15 cellular contexts compared by ENCODE assay signal in the genomic region with DNA sequence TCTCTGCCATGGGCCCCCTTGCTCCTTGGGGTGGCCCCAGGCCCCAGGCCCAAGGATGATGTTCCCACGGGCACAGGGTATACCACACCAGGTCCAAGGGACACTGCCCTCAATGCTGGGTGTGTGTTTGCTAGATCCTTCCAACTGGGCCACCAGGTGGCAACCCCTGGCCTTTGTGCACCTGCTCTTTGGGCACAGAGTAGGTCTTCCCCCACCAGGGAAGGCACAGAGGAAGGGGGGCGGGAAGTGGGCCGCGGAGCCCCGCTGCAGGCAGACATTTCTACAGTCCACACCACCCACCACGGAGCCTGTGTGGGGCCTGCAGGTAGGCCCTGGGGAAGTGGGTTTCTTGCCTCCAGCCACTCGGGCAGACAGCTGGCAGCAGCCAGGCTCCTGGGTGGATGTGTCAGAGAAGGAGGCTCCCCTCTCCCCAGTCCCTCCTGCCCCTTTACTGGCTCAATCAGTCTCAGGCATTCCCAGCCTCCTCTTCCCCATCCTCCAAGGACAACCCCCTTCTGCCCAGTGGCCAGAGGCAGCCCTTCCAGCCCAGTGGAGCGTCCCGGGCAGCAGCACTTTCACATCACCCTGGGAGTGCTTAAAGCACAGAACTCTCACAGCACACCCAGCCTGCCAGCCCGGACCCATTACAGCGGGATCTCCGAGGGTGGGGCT. TPM values are rescaled to one million over a fixed set of nuclear protein-coding genes. Genes with fewer than 3 reads are reported as not detected.
DNase-seq lines count a peak whose midpoint lies in the region; ATAC-seq and TF ChIP-seq lines count a peak whose summit lies in the region.
"Had no signal": no experiment of that assay in that cellular context is flagged by ENCODE, and none has a peak within 500 bp of the region (broad histone marks: within the 10 kb centered on the region; RNA-seq: fewer than 3 reads in every experiment).

No MANE protein-coding gene starts in this region.

- TF ChIP-seq CTCF in BJ (IDR thresholded peaks at IDR 0.05; ENCODE audit: insufficient read depth, low read depth, low read length): 0 out of 2 replicates have a peak, but pooled peaks have one; percentile 6
- no peak for TF ChIP-seq CTCF in colonic mucosa (IDR thresholded peaks at IDR 0.05)

- CTCF ChIA-PET in BJ (lab: Yijun Ruan, JAX): no interaction called here

- H3K27me3 ChIP-seq in BJ (ENCODE audit: control insufficient read depth, insufficient read depth, low read length) (no peaks in the 10 kb centered on the region), colonic mucosa (no peaks in the 10 kb centered on the region), mucosa of rectum (ENCODE audit: control insufficient read depth in 2 of 2, insufficient read depth in 2 of 2, low read length in 2 of 2) (no peaks in the 10 kb centered on the region)

- H3K4me3 ChIP-seq in BJ (ENCODE audit: low read depth, low read length): no peak overlapping the region
- no peak overlapping the region for H3K4me3 ChIP-seq in colonic mucosa
- no peak overlapping the region for H3K4me3 ChIP-seq in mucosa of rectum (ENCODE audit: low read length in 2 of 2)
- H3K4me3 ChIP-seq: HAP-1 had no signal

- no peak for ATAC-seq in HG03095 (IDR thresholded peaks at IDR 0.05; ENCODE audit: unreplicated experiment)
- ATAC-seq: SK-N-SH treated with all-trans-retinoic acid at 6 μM for 48 hours had no signal

- TF ChIP-seq EP300 in Ishikawa (IDR thresholded peaks at IDR 0.05; ENCODE audit: borderline replicate concordance): no peak

- POLR2A ChIA-PET in BJ (lab: Charles Lee): no interaction called here

- H3K36me3 ChIP-seq in BJ (ENCODE audit: control insufficient read depth, insufficient read depth, low read length): peaks cover 48% of the 10 kb centered on the region
- no peaks in the 10 kb centered on the region for H3K36me3 ChIP-seq in colonic mucosa
- H3K36me3 ChIP-seq in mucosa of rectum (ENCODE audit: control insufficient read depth in 2 of 2, insufficient read depth in 2 of 2, low read length in 2 of 2): peaks cover 14 to 38% of the 10 kb centered on the region in 2 donors

- H3K9me3 ChIP-seq in colonic mucosa: no peaks in the 10 kb centered on the region
- no peaks in the 10 kb centered on the region for H3K9me3 ChIP-seq in mucosa of rectum (ENCODE audit: control insufficient read depth in 2 of 2, low read length in 2 of 2)
- H3K9me3 ChIP-seq: HAP-1 had no signal

- peak; percentile 13; the same call in 1 of the 2 replicates for TF ChIP-seq RAD21 in Ishikawa (IDR thresholded peaks at IDR 0.05; ENCODE audit: low read depth)

- no peak for DNase-seq in BJ (ENCODE audit: low read depth)
- DNase-seq in colonic mucosa: no peak
- no peak for DNase-seq in NCI-H524 (lab: John Stamatoyannopoulos, UW)
- no peak for DNase-seq in activated CD4-positive, alpha-beta T cell treated with anti-CD3 and anti-CD28 coated beads for 4 hours
- DNase-seq in NOMO-1 treated with dmso at 0.1 percent for 144 hours (lab: John Stamatoyannopoulos, UW; ENCODE audit: unreplicated experiment): no peak
- DNase-seq: activated CD4-positive, CD25-positive, alpha-beta regulatory T cell treated with anti-CD3 and anti-CD28 coated beads, Interleukin-2, amount 50 U/mL, for 72 hours; aorta; effector CD8-positive, alpha-beta T cell; glutamatergic neuron; stimulated activated CD4-positive, alpha-beta T cell treated with anti-CD3 and anti-CD28 coated beads, Interleukin-15, amount 100 ng/mL, for 24 hours had no signal

- peak overlapping the region; percentile 60 for H3K27ac ChIP-seq in colonic mucosa
- H3K27ac ChIP-seq in mucosa of rectum (ENCODE audit: low read depth in 2 of 2, low read length in 2 of 2): peak overlapping the region; percentile 38 to 66

- H3K9ac ChIP-seq in colonic mucosa (ENCODE audit: low read depth in 2 of 2, low read length in 2 of 2) (peak overlapping the region; percentile 29 to 38), mucosa of rectum (ENCODE audit: low read depth in 1 of 2, low read length in 2 of 2) (peak overlapping the region in 1 of 2 donors; percentile 60)

- H3K4me1 ChIP-seq in colonic mucosa (peaks cover 20% of the 10 kb centered on the region), mucosa of rectum (ENCODE audit: control insufficient read depth in 2 of 2, insufficient read depth in 2 of 2, low read length in 2 of 2) (peaks cover 20 to 32% of the 10 kb centered on the region in 2 donors)
- H3K4me1 ChIP-seq: HAP-1 had no signal

- intact Hi-C loops in colonic mucosa (cut with DNase I): no loop called here

TF ChIP-seq in Ishikawa, 13 proteins besides CTCF, POLR2A, EP300 and RAD21:
- TF ChIP-seq, protein P1, sequence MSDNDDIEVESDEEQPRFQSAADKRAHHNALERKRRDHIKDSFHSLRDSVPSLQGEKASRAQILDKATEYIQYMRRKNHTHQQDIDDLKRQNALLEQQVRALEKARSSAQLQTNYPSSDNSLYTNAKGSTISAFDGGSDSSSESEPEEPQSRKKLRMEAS (IDR thresholded peaks at IDR 0.05): no peak
- no peak for TF ChIP-seq CREB1 (IDR thresholded peaks at IDR 0.05; ENCODE audit: low read depth)
- TF ChIP-seq EGR1 (IDR thresholded peaks at IDR 0.05): no peak
- no peak for TF ChIP-seq TAF1 (IDR thresholded peaks at IDR 0.05; ENCODE audit: low read depth)
- no peak for TF ChIP-seq ZBTB7A (IDR thresholded peaks at IDR 0.05; ENCODE audit: low read depth)
- TF ChIP-seq CEBPB (IDR thresholded peaks at IDR 0.05): no peak
- no peak for TF ChIP-seq TEAD4 (IDR thresholded peaks at IDR 0.05)
- TF ChIP-seq, protein P2, sequence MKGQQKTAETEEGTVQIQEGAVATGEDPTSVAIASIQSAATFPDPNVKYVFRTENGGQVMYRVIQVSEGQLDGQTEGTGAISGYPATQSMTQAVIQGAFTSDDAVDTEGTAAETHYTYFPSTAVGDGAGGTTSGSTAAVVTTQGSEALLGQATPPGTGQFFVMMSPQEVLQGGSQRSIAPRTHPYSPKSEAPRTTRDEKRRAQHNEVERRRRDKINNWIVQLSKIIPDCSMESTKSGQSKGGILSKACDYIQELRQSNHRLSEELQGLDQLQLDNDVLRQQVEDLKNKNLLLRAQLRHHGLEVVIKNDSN (IDR thresholded peaks at IDR 0.05): no peak
- TF ChIP-seq TCF12 (IDR thresholded peaks at IDR 0.05; ENCODE audit: low read depth): no peak
- TF ChIP-seq FOXM1 (IDR thresholded peaks at IDR 0.05; ENCODE audit: borderline replicate concordance, low read depth): no peak
- TF ChIP-seq, protein P3, sequence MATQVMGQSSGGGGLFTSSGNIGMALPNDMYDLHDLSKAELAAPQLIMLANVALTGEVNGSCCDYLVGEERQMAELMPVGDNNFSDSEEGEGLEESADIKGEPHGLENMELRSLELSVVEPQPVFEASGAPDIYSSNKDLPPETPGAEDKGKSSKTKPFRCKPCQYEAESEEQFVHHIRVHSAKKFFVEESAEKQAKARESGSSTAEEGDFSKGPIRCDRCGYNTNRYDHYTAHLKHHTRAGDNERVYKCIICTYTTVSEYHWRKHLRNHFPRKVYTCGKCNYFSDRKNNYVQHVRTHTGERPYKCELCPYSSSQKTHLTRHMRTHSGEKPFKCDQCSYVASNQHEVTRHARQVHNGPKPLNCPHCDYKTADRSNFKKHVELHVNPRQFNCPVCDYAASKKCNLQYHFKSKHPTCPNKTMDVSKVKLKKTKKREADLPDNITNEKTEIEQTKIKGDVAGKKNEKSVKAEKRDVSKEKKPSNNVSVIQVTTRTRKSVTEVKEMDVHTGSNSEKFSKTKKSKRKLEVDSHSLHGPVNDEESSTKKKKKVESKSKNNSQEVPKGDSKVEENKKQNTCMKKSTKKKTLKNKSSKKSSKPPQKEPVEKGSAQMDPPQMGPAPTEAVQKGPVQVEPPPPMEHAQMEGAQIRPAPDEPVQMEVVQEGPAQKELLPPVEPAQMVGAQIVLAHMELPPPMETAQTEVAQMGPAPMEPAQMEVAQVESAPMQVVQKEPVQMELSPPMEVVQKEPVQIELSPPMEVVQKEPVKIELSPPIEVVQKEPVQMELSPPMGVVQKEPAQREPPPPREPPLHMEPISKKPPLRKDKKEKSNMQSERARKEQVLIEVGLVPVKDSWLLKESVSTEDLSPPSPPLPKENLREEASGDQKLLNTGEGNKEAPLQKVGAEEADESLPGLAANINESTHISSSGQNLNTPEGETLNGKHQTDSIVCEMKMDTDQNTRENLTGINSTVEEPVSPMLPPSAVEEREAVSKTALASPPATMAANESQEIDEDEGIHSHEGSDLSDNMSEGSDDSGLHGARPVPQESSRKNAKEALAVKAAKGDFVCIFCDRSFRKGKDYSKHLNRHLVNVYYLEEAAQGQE (IDR thresholded peaks at IDR 0.05; ENCODE audit: low read depth): no peak
- no peak for TF ChIP-seq NFIC (IDR thresholded peaks at IDR 0.05)
- TF ChIP-seq YY1 (IDR thresholded peaks at IDR 0.05; ENCODE audit: low read depth): no peak

RNA-seq across cellular contexts. Expression of a gene that starts 21.6 kb away (rescaled TPM):
- polyA plus RNA-seq in BJ (2011; rRNA removed): 14.1 and 14.8 TPM in 2 replicates
- 5.0 and 5.8 TPM in 2 replicates for polyA minus RNA-seq in BJ (2011; rRNA and poly(A)+ RNA removed)
- 10 to 100 TPM in 1 of 2 donors, 1 to 10 TPM in 1; 5.2 to 41.7 TPM for total RNA-seq in colonic mucosa

RNA-seq across cellular contexts. Expression of a gene that starts 41.8 kb away (rescaled TPM):
- 10.1 and 14.9 TPM in 2 replicates for polyA plus RNA-seq in BJ (2011; rRNA removed)
- polyA minus RNA-seq in BJ (2011; rRNA and poly(A)+ RNA removed): 19.5 and 23.0 TPM in 2 replicates
- total RNA-seq in colonic mucosa: 10 to 100 TPM; 24.1 to 38.5 TPM

RNA-seq across cellular contexts. Expression of a gene that starts 49.4 kb away (rescaled TPM):
- 26.5 and 75.5 TPM in 2 replicates for polyA plus RNA-seq in BJ (2011; rRNA removed)
- polyA minus RNA-seq in BJ (2011; rRNA and poly(A)+ RNA removed): 35.2 and 48.1 TPM in 2 replicates
- 10 to 100 TPM; 58.8 to 61.6 TPM for total RNA-seq in colonic mucosa
